In genomic region chr21:46191686-46192575, GRCh38 we compare ENCODE assay signal across 1 cellular context.
TF ChIP-seq lines count a peak whose summit lies in the region.

No MANE protein-coding gene starts in this region.

TF ChIP-seq in HepG2, 621 proteins besides CTCF, POLR2A, EP300 and RAD21 (continued from another document):
- TF ChIP-seq MTA1 (CRISPR knock-in tag; IDR thresholded peaks at IDR 0.05; ENCODE audit: borderline replicate concordance) (peak; percentile 42; the same call in 1 of the 2 replicates), ISX (CRISPR knock-in tag; conservative IDR thresholded peaks at IDR 0.05) (no peak), ZFP90 (CRISPR knock-in tag; IDR thresholded peaks at IDR 0.05; ENCODE audit: borderline replicate concordance) (no peak), SALL2 (CRISPR knock-in tag; IDR thresholded peaks at IDR 0.05) (no peak), ZNF557 (CRISPR knock-in tag; IDR thresholded peaks at IDR 0.05) (no peak), NR0B2 (CRISPR knock-in tag; IDR thresholded peaks at IDR 0.05) (no peak), ZNF274 (CRISPR knock-in tag; IDR thresholded peaks at IDR 0.05) (no peak), TGIF2 (CRISPR knock-in tag; IDR thresholded peaks at IDR 0.05) (no peak), RBM22 (optimal IDR thresholded peaks at IDR 0.05; ENCODE audit: low read length) (no peak), TBP (CRISPR knock-in tag; IDR thresholded peaks at IDR 0.05) (no peak), CEBPZ (IDR thresholded peaks at IDR 0.05; ENCODE audit: low read length) (no peak), FUBP1 (CRISPR knock-in tag; IDR thresholded peaks at IDR 0.05; ENCODE audit: borderline replicate concordance) (no peak), ZNF496 (CRISPR knock-in tag; IDR thresholded peaks at IDR 0.05; ENCODE audit: insufficient replicate concordance) (no peak), ZMAT3 (CRISPR knock-in tag; conservative IDR thresholded peaks at IDR 0.05) (no peak), ZNF20 (CRISPR knock-in tag; IDR thresholded peaks at IDR 0.05) (no peak), AGO2 (optimal IDR thresholded peaks at IDR 0.05; ENCODE audit: low read depth, low read length) (peak; percentile 13), SNRNP70 (IDR thresholded peaks at IDR 0.05; ENCODE audit: low read depth, low read length) (no peak), ZNF501 (CRISPR knock-in tag; IDR thresholded peaks at IDR 0.05) (0 out of 2 replicates have a peak, but pooled peaks have one; percentile 22), MXD1 (CRISPR knock-in tag; IDR thresholded peaks at IDR 0.05) (no peak), ZHX1 (CRISPR knock-in tag; IDR thresholded peaks at IDR 0.05; ENCODE audit: low read depth) (no peak), GTF3A (CRISPR knock-in tag; conservative IDR thresholded peaks at IDR 0.05) (no peak)
